Comparison of ENCODE assay signal across 15 cellular contexts in the genomic region with DNA sequence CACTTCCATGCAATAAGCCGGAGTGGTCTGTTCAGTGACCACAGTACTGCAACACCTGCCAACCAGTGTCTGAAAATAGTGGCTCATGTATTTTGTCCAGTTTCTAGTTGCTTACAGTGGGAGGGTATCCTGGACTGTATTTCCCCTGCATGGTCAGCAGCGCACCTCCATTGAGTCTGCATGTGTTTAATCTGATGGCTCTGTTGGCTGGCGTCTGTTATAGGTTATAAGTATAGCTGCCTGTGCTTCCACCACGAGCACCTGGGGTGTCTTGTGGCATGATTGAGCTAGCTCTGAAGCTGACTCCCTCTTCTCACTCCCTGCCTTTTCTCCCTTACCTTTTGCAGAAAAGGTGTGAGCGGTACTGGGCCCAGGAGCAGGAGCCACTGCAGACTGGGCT.
"Had no signal": no experiment of that assay in that cellular context is flagged by ENCODE, and none has a peak within 500 bp of the region (broad histone marks: within the 10 kb centered on the region; RNA-seq: fewer than 3 reads in every experiment).

No MANE protein-coding gene starts in this region.

- H3K4me2 ChIP-seq: smooth muscle cell had no signal

- H3K4me3 ChIP-seq: coronary artery, right atrium auricular region, smooth muscle cell, suprapubic skin, thyroid gland had no signal

- DNase-seq: effector CD4-positive, alpha-beta T cell; endodermal cell; erythroblast; foreskin keratinocyte; left colon; naive thymus-derived CD8-positive, alpha-beta T cell; posterior cingulate gyrus; stimulated activated CD4-positive, alpha-beta T cell treated with anti-CD3 and anti-CD28 coated beads, Interleukin-2, amount 100 ng/mL, for 48 hours; stimulated activated naive CD4-positive, alpha-beta T cell treated with Interleukin-2 at 50 U/mL for 16 hours; thyroid gland had no signal

- H3K27ac Mint-ChIP-seq: endodermal cell, type B pancreatic cell had no signal

- H3K4me3 Mint-ChIP-seq: endodermal cell; naive thymus-derived CD8-positive, alpha-beta T cell; type B pancreatic cell had no signal

- H3K9me3 ChIP-seq: right atrium auricular region, suprapubic skin, thyroid gland had no signal

- ATAC-seq: foreskin keratinocyte; left colon; naive thymus-derived CD8-positive, alpha-beta T cell had no signal

- H3K4me1 ChIP-seq: foreskin keratinocyte had no signal

- H3K27ac ChIP-seq: coronary artery, foreskin keratinocyte, right atrium auricular region, suprapubic skin, thyroid gland had no signal

- H3K27me3 ChIP-seq: foreskin keratinocyte, right atrium auricular region, suprapubic skin, thyroid gland had no signal

- H3K36me3 Mint-ChIP-seq: type B pancreatic cell had no signal

- H3K27me3 Mint-ChIP-seq: type B pancreatic cell had no signal

- H3K36me3 ChIP-seq: right atrium auricular region, suprapubic skin, thyroid gland had no signal

- H3K9me3 Mint-ChIP-seq: endodermal cell; naive thymus-derived CD8-positive, alpha-beta T cell; type B pancreatic cell had no signal
